Comparison of ENCODE assay signal across 19 cellular contexts in the genomic region with DNA sequence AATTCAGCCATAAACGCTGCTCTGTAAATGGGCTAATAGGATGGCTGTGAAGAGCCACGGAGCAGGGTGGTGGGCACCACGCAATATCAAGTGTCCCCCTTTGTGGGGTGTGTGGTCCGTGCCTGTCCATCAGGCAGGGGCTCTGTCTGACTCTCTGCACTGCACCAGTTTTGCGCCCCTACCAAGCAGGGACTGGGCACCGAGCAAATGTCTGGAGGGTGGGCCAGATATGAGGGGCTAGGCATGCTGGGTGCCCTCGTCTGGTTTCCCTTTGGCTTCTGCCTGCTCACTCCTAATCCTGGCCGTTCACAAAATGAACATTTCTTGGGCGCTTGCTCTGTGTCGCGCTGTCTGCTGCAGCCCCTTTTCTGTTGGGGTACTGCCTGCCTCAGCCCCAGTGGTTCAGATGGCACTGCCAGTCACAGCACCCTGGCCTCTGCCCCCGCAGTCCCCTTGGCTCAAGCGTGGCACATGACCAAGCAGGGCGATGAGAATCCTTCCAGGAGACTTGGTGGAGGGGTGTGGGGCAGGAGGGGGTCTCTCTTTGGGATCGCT. TPM values are rescaled to one million over a fixed set of nuclear protein-coding genes. Genes with fewer than 3 reads are reported as not detected.
DNase-seq lines count a peak whose midpoint lies in the region; ATAC-seq, FAIRE-seq and TF ChIP-seq lines count a peak whose summit lies in the region.
"Had no signal": no experiment of that assay in that cellular context is flagged by ENCODE, and none has a peak within 500 bp of the region (broad histone marks: within the 10 kb centered on the region; RNA-seq: fewer than 3 reads in every experiment).

No MANE protein-coding gene starts in this region.

- TF ChIP-seq EP300 in A549 (IDR thresholded peaks at IDR 0.05), result no peak
- no peak for TF ChIP-seq EP300 in gastroesophageal sphincter (IDR thresholded peaks at IDR 0.05)

- H3K9me3 ChIP-seq in A549 (peaks cover 3% of the 10 kb centered on the region; the same call in 1 of the 3 replicates), Loucy (ENCODE audit: insufficient read depth, low read depth, low read length) (no peaks in the 10 kb centered on the region), esophagus squamous epithelium (peaks cover 0 to 16% (median 8%) of the 10 kb centered on the region in 3 donors), gastroesophageal sphincter (peaks cover 0 to 13% (median 0%) of the 10 kb centered on the region in 3 donors)
- H3K9me3 ChIP-seq in naive thymus-derived CD4-positive, alpha-beta T cell (ENCODE audit: control insufficient read depth in 2 of 3, low read length in 3 of 3), result peaks cover 0 to 12% (median 8%) of the 10 kb centered on the region in 3 experiments

- TF ChIP-seq POLR2A in A549 (IDR thresholded peaks at IDR 0.05; ENCODE audit: low read length) (no peak), esophagus squamous epithelium (IDR thresholded peaks at IDR 0.05) (no peak), gastroesophageal sphincter (IDR thresholded peaks at IDR 0.05) (no peak), GM18505 (IDR thresholded peaks at IDR 0.05; ENCODE audit: borderline replicate concordance, extremely low read depth, insufficient read depth, insufficient read length) (no peak)

- WGBS in A549 (ENCODE audit: missing lambda C conversion rate), result 77% methylated on average over 15 of the region's 15 CpGs
- 90 to 91% methylated on average over 9 to 10 of the region's 15 CpGs for WGBS in esophagus squamous epithelium, 2 donors
- WGBS in gastroesophageal sphincter (ENCODE audit: low coverage in 1 of 2), 2 donors, result 100% methylated on average over 2 of the region's 15 CpGs; no CpG with 5 or more reads in 1 of the 2 donors

- no peaks in the 10 kb centered on the region for H3K27me3 ChIP-seq in Loucy (ENCODE audit: insufficient read depth, low read length, poor library complexity, severe bottlenecking)
- H3K27me3 ChIP-seq in esophagus squamous epithelium, result no peaks in the 10 kb centered on the region
- no peaks in the 10 kb centered on the region for H3K27me3 ChIP-seq in naive thymus-derived CD4-positive, alpha-beta T cell (ENCODE audit: control insufficient read depth in 2 of 2, insufficient read depth in 2 of 2, low read length in 2 of 2)
- no peaks in the 10 kb centered on the region for H3K27me3 ChIP-seq in gastroesophageal sphincter
- H3K27me3 ChIP-seq: heart left ventricle, tibial nerve had no signal

- H4K20me1 ChIP-seq in Loucy (ENCODE audit: insufficient read depth, low read length, poor library complexity, severe bottlenecking), result peaks cover 7% of the 10 kb centered on the region

- no peak for DNase-seq in A549 (ENCODE audit: low read depth in 1 of 2, low spot score in 1 of 2)
- no peak for DNase-seq in esophagus squamous epithelium (lab: John Stamatoyannopoulos, UW)
- DNase-seq in naive thymus-derived CD4-positive, alpha-beta T cell, result no peak
- DNase-seq in HEK293T (ENCODE audit: extremely low spot score), result no peak
- DNase-seq: activated CD4-positive, alpha-beta memory T cell treated with anti-CD3 and anti-CD28 coated beads, Interleukin-2, amount 10 ng/mL, durations not matched to agents 7 days and 5 days; activated naive CD4-positive, alpha-beta T cell treated with Interleukin-2 at 50 U/mL for 16 hours; caudate nucleus; KG1; NCI-H510A treated with DMSO at 0.1 percent for 48 hours; occipital lobe; stimulated activated CD8-positive, alpha-beta memory T cell treated with anti-CD3 and anti-CD28 coated beads, Interleukin-4, amount 100 ng/mL, for 48 hours; T-helper 9 cell had no signal

- H3K36me3 Mint-ChIP-seq in naive thymus-derived CD4-positive, alpha-beta T cell, result peaks cover 0 to 7% (median 5%) of the 10 kb centered on the region in 5 donors

- no peaks in the 10 kb centered on the region for H3K27me3 Mint-ChIP-seq in naive thymus-derived CD4-positive, alpha-beta T cell

- intact Hi-C loops in esophagus squamous epithelium (cut with DNase I), result no loop called here
- intact Hi-C loops in naive thymus-derived CD4-positive, alpha-beta T cell (cut with micrococcal nuclease), result no loop called here

- ATAC-seq in A549 (no peak), gastroesophageal sphincter (no peak), GM18505 (IDR thresholded peaks at IDR 0.05; ENCODE audit: unreplicated experiment) (no peak), HG02938 (IDR thresholded peaks at IDR 0.05; ENCODE audit: unreplicated experiment) (no peak)
- ATAC-seq in naive thymus-derived CD4-positive, alpha-beta T cell, result no peak
- ATAC-seq: GM12878 had no signal

- CTCF ChIA-PET in A549 (lab: Yijun Ruan, JAX) (interaction anchor here (2.7 kb wide), 1 partner anchor 11 kb away, joined by 10 read pairs; no protein-coding TSS in a partner anchor), HEK293T (lab: Yijun Ruan, JAX) (no interaction called here)
- CTCF ChIA-PET in naive thymus-derived CD4-positive, alpha-beta T cell (lab: Charles Lee), result interaction anchor here (1.4 kb wide), 1 partner anchor 11 kb away, joined by 5 read pairs; no protein-coding TSS in a partner anchor

- POLR2A ChIA-PET in A549 (lab: Yijun Ruan, JAX) (no interaction called here), HEK293T (lab: Yijun Ruan, JAX) (no interaction called here)
- POLR2A ChIA-PET in naive thymus-derived CD4-positive, alpha-beta T cell (lab: Charles Lee), result no interaction called here

- no peak for FAIRE-seq in A549 (lab: Jason Lieb, UNC)
- FAIRE-seq: GM12878 had no signal

- H3K4me1 Mint-ChIP-seq in naive thymus-derived CD4-positive, alpha-beta T cell, result peaks cover 21 to 35% (median 30%) of the 10 kb centered on the region in 7 donors

- TF ChIP-seq CTCF in A549 (IDR thresholded peaks at IDR 0.05) (no peak), Loucy (conservative IDR thresholded peaks at IDR 0.05; ENCODE audit: low read length) (no peak), esophagus squamous epithelium (IDR thresholded peaks at IDR 0.05) (no peak), gastroesophageal sphincter (IDR thresholded peaks at IDR 0.05) (no peak)

- no peak overlapping the region for H3K4me3 ChIP-seq in A549
- H3K4me3 ChIP-seq in Loucy (ENCODE audit: low read length, poor library complexity, severe bottlenecking), result no peak overlapping the region
- no peak overlapping the region for H3K4me3 ChIP-seq in esophagus squamous epithelium
- H3K4me3 ChIP-seq in naive thymus-derived CD4-positive, alpha-beta T cell (ENCODE audit: low read length), result no peak overlapping the region
- no peak overlapping the region for H3K4me3 ChIP-seq in gastroesophageal sphincter
- H3K4me3 ChIP-seq: GM12878, heart left ventricle, tibial nerve had no signal

- H3K4me1 ChIP-seq in A549, result peaks cover 34% of the 10 kb centered on the region
- H3K4me1 ChIP-seq in Loucy (ENCODE audit: insufficient read depth, low read length, poor library complexity, severe bottlenecking), result peaks cover 40% of the 10 kb centered on the region
- H3K4me1 ChIP-seq in esophagus squamous epithelium, result peaks cover 32 to 46% (median 34%) of the 10 kb centered on the region in 3 donors
- peaks cover 16 to 20% of the 10 kb centered on the region in 2 donors for H3K4me1 ChIP-seq in naive thymus-derived CD4-positive, alpha-beta T cell (ENCODE audit: control insufficient read depth in 2 of 2, insufficient read depth in 2 of 2, low read length in 2 of 2)
- H3K4me1 ChIP-seq in gastroesophageal sphincter, result peaks cover 0 to 33% (median 24%) of the 10 kb centered on the region in 3 donors

- no peak overlapping the region for H2AFZ ChIP-seq in Loucy (ENCODE audit: low read length)

- peak overlapping the region in 4 of 9 donors; percentile 56 to 88 (median 69) for H3K27ac Mint-ChIP-seq in naive thymus-derived CD4-positive, alpha-beta T cell

- peaks cover 0 to 18% (median 10%) of the 10 kb centered on the region in 11 donors for H3K9me3 Mint-ChIP-seq in naive thymus-derived CD4-positive, alpha-beta T cell

- TF ChIP-seq RAD21 in A549 (conservative IDR thresholded peaks at IDR 0.05 in 1 of 2, IDR thresholded peaks at IDR 0.05 in 1 of 2), result no peak

- no peaks in the 10 kb centered on the region for H3K9me2 ChIP-seq in Loucy (replicated peaks; ENCODE audit: low read depth, low read length)

- H3K79me2 ChIP-seq in Loucy (ENCODE audit: insufficient read depth, low read length), result peaks cover 20% of the 10 kb centered on the region

- H3K9ac ChIP-seq in Loucy (ENCODE audit: low read depth, low read length, poor library complexity, severe bottlenecking), result peak overlapping the region; percentile 0

- H3K27ac ChIP-seq in A549 (peak overlapping the region; percentile 90 to 99; a peak in 4 of 6 replicates), esophagus squamous epithelium (peak overlapping the region; percentile 74 to 88 (median 83)), gastroesophageal sphincter (peak overlapping the region in 1 of 4 donors; percentile 10)
- no peak overlapping the region for H3K27ac ChIP-seq in naive thymus-derived CD4-positive, alpha-beta T cell (ENCODE audit: low read depth, low read length)

- H3K4me2 ChIP-seq in A549, result peak overlapping the region; percentile 91
- no peak overlapping the region for H3K4me2 ChIP-seq in Loucy (ENCODE audit: low read depth, low read length, poor library complexity, severe bottlenecking)

- peak overlapping the region in 7 of 10 donors; percentile 18 to 91 (median 85) for H3K4me3 Mint-ChIP-seq in naive thymus-derived CD4-positive, alpha-beta T cell

- H3K36me3 ChIP-seq in Loucy (ENCODE audit: insufficient read depth, low read length) (no peaks in the 10 kb centered on the region), esophagus squamous epithelium (no peaks in the 10 kb centered on the region), gastroesophageal sphincter (no peaks in the 10 kb centered on the region)
- H3K36me3 ChIP-seq in naive thymus-derived CD4-positive, alpha-beta T cell (ENCODE audit: control insufficient read depth in 2 of 3, insufficient read depth in 3 of 3, low read length in 3 of 3), result no peaks in the 10 kb centered on the region
- H3K36me3 ChIP-seq: heart left ventricle, tibial nerve had no signal

- no peaks in the 10 kb centered on the region for H3F3A ChIP-seq in Loucy (ENCODE audit: low read depth)

RNA-seq across cellular contexts. Expression of a gene that starts 37.1 kb away (rescaled TPM):
- polyA plus RNA-seq in A549 (2011; rRNA removed) (15.3 and 19.4 TPM in 2 replicates), A549 (2017; fragmentation: RNase III; extraction: RNeasy Plus Mini Kit Qiagen cat#74134 plus additional on column Dnase treatment) (26.9 to 31.8 TPM (median 28.4 TPM) in 3 replicates)
- 28.6 and 34.3 TPM in 2 replicates for polyA plus RNA-seq in A549 (2012; cell fraction: cytosol; rRNA removed)
- polyA plus RNA-seq in A549 (2012; cell fraction: nucleus; rRNA removed), result 65.9 and 84.5 TPM in 2 replicates
- 40.5 and 50.8 TPM in 2 replicates for polyA minus RNA-seq in A549 (2011; rRNA and poly(A)+ RNA removed)
- total RNA-seq in esophagus squamous epithelium (10 to 100 TPM; 38.7 to 50.6 (median 43.7) TPM), gastroesophageal sphincter (1 to 10 TPM; 1.7 to 4.8 (median 4.3) TPM)
- total RNA-seq in naive thymus-derived CD4-positive, alpha-beta T cell, result 1 to 10 TPM in 2 of 5 experiments, under 1 TPM in 3; 0.36 to 4.7 (median 0.97) TPM
- 1 to 10 TPM in 1 of 2 donors, under 1 TPM in 1; 0.45 to 1.1 TPM for polyA plus RNA-seq in naive thymus-derived CD4-positive, alpha-beta T cell

RNA-seq across cellular contexts. Expression of a gene that starts 45.7 kb away (rescaled TPM):
- polyA plus RNA-seq in A549 (2011; rRNA removed), result 13.1 and 13.2 TPM in 2 replicates
- 9.7 and 14.9 TPM in 2 replicates for polyA plus RNA-seq in A549 (2012; cell fraction: cytosol; rRNA removed)
- 15.6 and 18.2 TPM in 2 replicates for polyA plus RNA-seq in A549 (2012; cell fraction: nucleus; rRNA removed)
- polyA plus RNA-seq in A549 (2017; fragmentation: RNase III; extraction: RNeasy Plus Mini Kit Qiagen cat#74134 plus additional on column Dnase treatment), result 6.0 to 8.1 TPM (median 7.7 TPM) in 3 replicates
- 27.3 and 40.6 TPM in 2 replicates for polyA minus RNA-seq in A549 (2011; rRNA and poly(A)+ RNA removed)
- 100 to 1,000 TPM in 1 of 4 donors, 10 to 100 TPM in 3; 27.0 to 122 (median 33.3) TPM for total RNA-seq in esophagus squamous epithelium
- total RNA-seq in naive thymus-derived CD4-positive, alpha-beta T cell, result 10 to 100 TPM; 13.9 to 48.5 (median 15.6) TPM
- 1 to 10 TPM; 2.1 to 2.8 TPM for polyA plus RNA-seq in naive thymus-derived CD4-positive, alpha-beta T cell
- 10 to 100 TPM; 10.8 to 53.3 (median 33.2) TPM for total RNA-seq in gastroesophageal sphincter

Comparison
In these comparisons a context has a peak if more than half of its experiments do, and no peak if none do; other contexts are left out.
1. RNA of a gene that starts 37.1 kb away (total RNA-seq): 38.7 to 50.6 TPM in esophagus squamous epithelium; 1.7 to 4.8 TPM in gastroesophageal sphincter and 0.36 to 4.7 TPM in naive thymus-derived CD4-positive, alpha-beta T cell; every median in the first group is over 4 times any median in the second.